In genomic region chr3:154168998-154169880, GRCh38 we compare ENCODE assay signal across 25 cellular contexts. TPM values are rescaled to one million over a fixed set of nuclear protein-coding genes. Genes with fewer than 3 reads are reported as not detected.
DNase-seq lines count a peak whose midpoint lies in the region; ATAC-seq, FAIRE-seq and TF ChIP-seq lines count a peak whose summit lies in the region.
"Had no signal": no experiment of that assay in that cellular context is flagged by ENCODE, and none has a peak within 500 bp of the region (broad histone marks: within the 10 kb centered on the region; RNA-seq: fewer than 3 reads in every experiment).

No MANE protein-coding gene starts in this region.

- H3K27me3 ChIP-seq in stomach smooth muscle (ENCODE audit: control insufficient read depth in 1 of 2, insufficient read depth in 2 of 2, low read length in 2 of 2) (no peaks in the 10 kb centered on the region), heart left ventricle (no peaks in the 10 kb centered on the region)
- H3K27me3 ChIP-seq: BE2C had no signal

- 0 out of 2 replicates have a peak overlapping the region, but pooled peaks have one; percentile 6 for H3K27ac Mint-ChIP-seq in WTC11
- H3K27ac Mint-ChIP-seq: T-helper 17 cell had no signal

- no peaks in the 10 kb centered on the region for H3K9me3 Mint-ChIP-seq in WTC11
- H3K9me3 Mint-ChIP-seq: CD4-positive, alpha-beta memory T cell had no signal

- H3K4me3 Mint-ChIP-seq in WTC11, result no peak overlapping the region
- H3K4me3 Mint-ChIP-seq: CD4-positive, alpha-beta memory T cell; T-helper 17 cell had no signal

- H3K4me1 ChIP-seq in stomach smooth muscle (ENCODE audit: control insufficient read depth, insufficient read depth, low read length) (peaks cover 12% of the 10 kb centered on the region), heart left ventricle (no peaks in the 10 kb centered on the region)
- H3K4me1 ChIP-seq: BE2C had no signal

- ATAC-seq in HG03439 (IDR thresholded peaks at IDR 0.05; ENCODE audit: unreplicated experiment) (peak; percentile 67), WTC11 (no peak), heart left ventricle (no peak)
- ATAC-seq: HCT116, Panc1, SK-N-SH treated with all-trans-retinoic acid at 6 μM for 48 hours, T-helper 17 cell had no signal

- CTCF ChIA-PET in WTC11 (lab: Charles Lee), result no interaction called here

- H3K27ac ChIP-seq in stomach smooth muscle (ENCODE audit: low read length), result peak overlapping the region; percentile 11
- H3K27ac ChIP-seq in heart left ventricle, result peak overlapping the region in 1 of 12 donors; percentile 1
- H3K27ac ChIP-seq: GM23248 had no signal

- H3K36me3 ChIP-seq in stomach smooth muscle (ENCODE audit: control insufficient read depth in 2 of 2, insufficient read depth in 2 of 2, low read length in 2 of 2) (no peaks in the 10 kb centered on the region), heart left ventricle (no peaks in the 10 kb centered on the region)
- H3K36me3 ChIP-seq: BE2C had no signal

- FAIRE-seq in GM19239 (lab: Jason Lieb, UNC), result peak; percentile 66
- FAIRE-seq: GM12892 had no signal

- no peaks in the 10 kb centered on the region for H3K27me3 Mint-ChIP-seq in WTC11 (ENCODE audit: low read depth)

- H3K9ac ChIP-seq in stomach smooth muscle (ENCODE audit: low read length in 2 of 2), result peak overlapping the region in 1 of 2 donors; percentile 62
- H3K9ac ChIP-seq: GM23248 had no signal

- H3K4me1 Mint-ChIP-seq in WTC11, result peaks cover 11% of the 10 kb centered on the region
- H3K4me1 Mint-ChIP-seq: CD4-positive, alpha-beta memory T cell; T-helper 17 cell had no signal

- no peaks in the 10 kb centered on the region for H3K36me3 Mint-ChIP-seq in WTC11
- H3K36me3 Mint-ChIP-seq: CD4-positive, alpha-beta memory T cell had no signal

- WGBS in heart left ventricle, 4 donors, result 86 to 87% (median 87%) methylated on average over 9 of the region's 9 CpGs

- intact Hi-C loops in heart left ventricle (cut with DNase I), result no loop called here

- no peak for DNase-seq in GM19239 (ENCODE audit: insufficient read length, low spot score)
- no peak for DNase-seq in WTC11 (ENCODE audit: low spot score)
- DNase-seq in RKO (ENCODE audit: low spot score), result no peak
- DNase-seq in heart left ventricle, result no peak
- no peak for DNase-seq in cerebellar nuclear complex (lab: John Stamatoyannopoulos, UW)
- no peak for DNase-seq in hippocampal formation (lab: John Stamatoyannopoulos, UW)
- DNase-seq: BE2C; CD4-positive, alpha-beta memory T cell; DND-41; GDM1; GM23248; IMR-90; MV-4-11; NCI-H1436 treated with DMSO at 0.1 percent for 48 hours; NCI-H2107; NCI-H446 treated with DMSO at 0.1 percent for 48 hours; NCI-H748 treated with DMSO at 0.1 percent for 48 hours; Right ventricle myocardium superior; T-helper 17 cell had no signal

- no peaks in the 10 kb centered on the region for H3K9me3 ChIP-seq in stomach smooth muscle (ENCODE audit: control insufficient read depth in 2 of 2, low read length in 2 of 2)
- H3K9me3 ChIP-seq in heart left ventricle, result no peaks in the 10 kb centered on the region
- H3K9me3 ChIP-seq: BE2C had no signal

- TF ChIP-seq CTCF in WTC11 (IDR thresholded peaks at IDR 0.05) (no peak), heart left ventricle (IDR thresholded peaks at IDR 0.05) (no peak)

- peak overlapping the region in 1 of 2 donors; percentile 29 for H3K4me3 ChIP-seq in stomach smooth muscle (ENCODE audit: low read length in 2 of 2)
- no peak overlapping the region for H3K4me3 ChIP-seq in heart left ventricle
- H3K4me3 ChIP-seq: GM23248 had no signal

- TF ChIP-seq POLR2A in heart left ventricle (IDR thresholded peaks at IDR 0.05), result no peak

- POLR2A ChIA-PET in WTC11 (lab: Charles Lee), result no interaction called here

TF ChIP-seq in WTC11, 78 proteins besides CTCF, POLR2A, EP300 and RAD21:
- TF ChIP-seq FOXK1 (CRISPR knock-in tag; IDR thresholded peaks at IDR 0.05) (no peak), CBFB (CRISPR knock-in tag; IDR thresholded peaks at IDR 0.05; ENCODE audit: low read depth) (no peak), JUN (CRISPR knock-in tag; IDR thresholded peaks at IDR 0.05) (no peak), ZNF532 (CRISPR knock-in tag; IDR thresholded peaks at IDR 0.05; ENCODE audit: borderline replicate concordance) (no peak), TP53 (CRISPR knock-in tag; IDR thresholded peaks at IDR 0.05) (no peak), NR2C2 (CRISPR knock-in tag; IDR thresholded peaks at IDR 0.05) (no peak), TEAD1 (CRISPR knock-in tag; IDR thresholded peaks at IDR 0.05) (no peak), ATF1 (CRISPR knock-in tag; IDR thresholded peaks at IDR 0.05) (no peak), NR3C1 (CRISPR knock-in tag; conservative IDR thresholded peaks at IDR 0.05; ENCODE audit: low read depth) (no peak), ZBTB43 (CRISPR knock-in tag; IDR thresholded peaks at IDR 0.05) (no peak)

RNA-seq across cellular contexts. Expression of gene ARHGEF26, which starts 48.0 kb away (rescaled TPM):
- total RNA-seq in WTC11 (2021) (12.8 to 15.3 TPM (median 14.1 TPM) in 3 replicates), heart left ventricle (1 to 10 TPM in 7 of 9 donors, under 1 TPM in 2; 0.68 to 2.3 (median 1.3) TPM)
- 1 to 10 TPM in 1 of 2 donors, under 1 TPM in 1; 0.69 to 2.2 TPM for polyA plus RNA-seq in heart left ventricle
- total RNA-seq: T-helper 17 cell had no signal
